Comparison of ENCODE assay signal across 9 cellular contexts in genomic region chr4:36242629-36243354, GRCh38. TPM values are rescaled to one million over a fixed set of nuclear protein-coding genes. Genes with fewer than 3 reads are reported as not detected.
DNase-seq lines count a peak whose midpoint lies in the region; ATAC-seq and TF ChIP-seq lines count a peak whose summit lies in the region.
"Had no signal": no experiment of that assay in that cellular context is flagged by ENCODE, and none has a peak within 500 bp of the region (broad histone marks: within the 10 kb centered on the region; RNA-seq: fewer than 3 reads in every experiment).

No MANE protein-coding gene starts in this region.

- H3K4me2 ChIP-seq in PC-9 (peak overlapping the region; percentile 89), parathyroid adenoma (ENCODE audit: low read length) (peak overlapping the region; percentile 79)

- DNase-seq in ELR (ENCODE audit: low read depth): peak; percentile 26
- peak in 1 of 2 experiments; percentile 37 for DNase-seq in PC-9
- peak; percentile 26 for DNase-seq in epithelial cell of esophagus (ENCODE audit: low read depth)
- no peak for DNase-seq in SIG-M5 (lab: John Stamatoyannopoulos, UW)
- DNase-seq in OCI-M2 (lab: John Stamatoyannopoulos, UW; ENCODE audit: unreplicated experiment): no peak
- DNase-seq: stimulated activated CD4-positive, alpha-beta T cell treated with anti-CD3 and anti-CD28 coated beads, Interleukin-2, amount 100 ng/mL, for 24 hours had no signal

- peak overlapping the region; percentile 75 for H3K4me3 ChIP-seq in PC-9
- H3K4me3 ChIP-seq in epithelial cell of esophagus (ENCODE audit: low read length): peak overlapping the region; percentile 71
- peak overlapping the region; percentile 78 for H3K4me3 ChIP-seq in parathyroid adenoma (ENCODE audit: low read depth, low read length)

- ATAC-seq in GM21737 (IDR thresholded peaks at IDR 0.05; ENCODE audit: unreplicated experiment) (no peak), GM21723 (IDR thresholded peaks at IDR 0.05; ENCODE audit: unreplicated experiment) (no peak)

- no peaks in the 10 kb centered on the region for H3K9me3 ChIP-seq in PC-9 (ENCODE audit: insufficient read depth, low read depth)
- H3K9me3 ChIP-seq in parathyroid adenoma (ENCODE audit: control insufficient read depth, low read length): no peaks in the 10 kb centered on the region

- H3K4me1 ChIP-seq in PC-9 (replicated peaks; ENCODE audit: insufficient read depth) (peaks cover 29% of the 10 kb centered on the region), parathyroid adenoma (no peaks in the 10 kb centered on the region)

- H3F3A ChIP-seq in PC-9 (ENCODE audit: insufficient read depth, low read depth): peaks cover 12% of the 10 kb centered on the region

- H3K27me3 ChIP-seq in PC-9 (ENCODE audit: insufficient read depth, low read depth) (no peaks in the 10 kb centered on the region), parathyroid adenoma (ENCODE audit: control insufficient read depth, insufficient read depth, low read length) (no peaks in the 10 kb centered on the region)

- H3K27ac ChIP-seq in PC-9: peak overlapping the region; percentile 81; the same call in 1 of the 2 replicates
- H3K27ac ChIP-seq in parathyroid adenoma: no peak overlapping the region

- H3K9ac ChIP-seq in parathyroid adenoma: no peak overlapping the region

- 0 out of 2 replicates have a peak, but pooled peaks cover 7% of the 10 kb centered on the region for H3K36me3 ChIP-seq in PC-9 (ENCODE audit: low read depth)
- no peaks in the 10 kb centered on the region for H3K36me3 ChIP-seq in parathyroid adenoma (ENCODE audit: control insufficient read depth, insufficient read depth, low read length)

- BruUV-seq in PC-9 (replicated peaks; lab: Mats Ljungman, UMichigan): no TSS peak

- POLR2A ChIA-PET in PC-9 (lab: Charles Lee; ENCODE audit: unreplicated experiment): no interaction called here

- H3K9me2 ChIP-seq in PC-9 (ENCODE audit: insufficient read depth): no peaks in the 10 kb centered on the region

- TF ChIP-seq CTCF in PC-9 (conservative IDR thresholded peaks at IDR 0.05) (no peak), epithelial cell of esophagus (IDR thresholded peaks at IDR 0.05; ENCODE audit: insufficient read depth, low read depth, low read length, missing control alignments) (no peak), parathyroid adenoma (IDR thresholded peaks at IDR 0.05) (no peak)

- CTCF ChIA-PET in PC-9 (lab: Charles Lee): interaction anchor here (0.6 kb wide), 2 partner anchors 25 to 46 kb away, joined by 3 to 5 read pairs; no protein-coding TSS in a partner anchor

- intact Hi-C loops in PC-9 (cut with micrococcal nuclease; ENCODE audit: unreplicated experiment): loop anchor here (5.0 kb wide), 1 partner anchor 110 kb away; no protein-coding TSS in a partner anchor

- no peaks in the 10 kb centered on the region for H4K20me1 ChIP-seq in PC-9 (ENCODE audit: insufficient read depth)

- H3K79me2 ChIP-seq in PC-9 (ENCODE audit: low read depth) (peaks cover 59% of the 10 kb centered on the region), parathyroid adenoma (no peaks in the 10 kb centered on the region)

- H2AFZ ChIP-seq in PC-9 (no peak overlapping the region), parathyroid adenoma (no peak overlapping the region)

RNA-seq across cellular contexts. Expression of gene ARAP2, which starts 1.5 kb away (rescaled TPM):
- total RNA-seq in PC-9 (2021): 17.7 and 25.8 TPM in 2 replicates

RNA-seq across cellular contexts. Expression of gene DTHD1, which starts 38.6 kb away (rescaled TPM):
- total RNA-seq in PC-9 (2021): not detected in 2 replicates

Comparison
In these comparisons a context has a peak if more than half of its experiments do, and no peak if none do; other contexts are left out.
1. DNase-seq: peak in ELR (single experiment) and epithelial cell of esophagus (single experiment); none in SIG-M5 (single experiment) and OCI-M2 (single experiment).
2. Peak in every context shown above with its lines, with median percentiles within 50 percentile points of each other: H3K4me3 ChIP-seq.